ENCODE assay signal across 1 cellular context in genomic region chr17:185445-186138, GRCh38.
TF ChIP-seq lines count a peak whose summit lies in the region.

No MANE protein-coding gene starts in this region.

TF ChIP-seq in GM12878, 131 proteins besides CTCF, POLR2A, EP300 and RAD21:
- TF ChIP-seq IKZF2 (IDR thresholded peaks at IDR 0.05) (peak; percentile 25 to 33; a peak in 1 of 4 replicates), PBX3 (IDR thresholded peaks at IDR 0.05; ENCODE audit: insufficient replicate concordance, low read depth, low read length) (no peak), DPF2 (IDR thresholded peaks at IDR 0.05) (0 out of 2 replicates have a peak, but pooled peaks have one; percentile 22), POU2F2 (IDR thresholded peaks at IDR 0.05; ENCODE audit: borderline replicate concordance, low read depth, low read length) (no peak), SKIL (IDR thresholded peaks at IDR 0.05; ENCODE audit: low read depth, poor library complexity, severe bottlenecking) (no peak), ZNF207 (IDR thresholded peaks at IDR 0.05; ENCODE audit: borderline replicate concordance) (no peak), BCLAF1 (IDR thresholded peaks at IDR 0.05) (no peak), RUNX3 (IDR thresholded peaks at IDR 0.05; ENCODE audit: low read length) (peak; percentile 35), FOXM1 (IDR thresholded peaks at IDR 0.05; ENCODE audit: low read depth, low read length) (no peak), ZBTB11 (CRISPR knock-in tag; IDR thresholded peaks at IDR 0.05) (no peak), SIN3A (IDR thresholded peaks at IDR 0.05; ENCODE audit: low read depth, low read length) (no peak), IKZF1 (conservative IDR thresholded peaks at IDR 0.05) (peak; percentile 55; the same call in 1 of the 2 replicates)
